In genomic region chr10:406976-407375, GRCh38 we compare ENCODE assay signal across 25 cellular contexts.
"Had no signal": no experiment of that assay in that cellular context is flagged by ENCODE, and none has a peak within 500 bp of the region (broad histone marks: within the 10 kb centered on the region; RNA-seq: fewer than 3 reads in every experiment).

No MANE protein-coding gene starts in this region.

- H3K36me3 ChIP-seq: prostate gland, uterus had no signal

- H3K9me3 Mint-ChIP-seq: immature natural killer cell; natural killer cell treated with Interleukin-12 subunit alpha and Interleukin-12 subunit beta and Interleukin-15 and Interleukin-18, amount 100 ng/mL, for 72 hours; stimulated activated effector memory CD8-positive, alpha-beta T cell treated with anti-CD3 and anti-CD28 coated beads, Interleukin-12 subunit alpha, Interleukin-12 subunit beta, amount 100 ng/mL, for 72 hours; stimulated activated naive CD8-positive, alpha-beta T cell treated with anti-CD3 and anti-CD28 coated beads, Interleukin-15, Interleukin-2, amounts not matched to agents 100 ng/mL and 50 ng/mL, for 24 hours; type B pancreatic cell had no signal

- H3K4me1 ChIP-seq: pancreas, prostate gland, spleen, suprapubic skin, tibial artery, uterus had no signal

- H3K27ac Mint-ChIP-seq: immature natural killer cell; natural killer cell treated with Interleukin-12 subunit alpha and Interleukin-12 subunit beta and Interleukin-15 and Interleukin-18, amount 100 ng/mL, for 72 hours; stimulated activated effector memory CD8-positive, alpha-beta T cell treated with anti-CD3 and anti-CD28 coated beads, Interleukin-12 subunit alpha, Interleukin-12 subunit beta, amount 100 ng/mL, for 72 hours; stimulated activated naive CD8-positive, alpha-beta T cell treated with anti-CD3 and anti-CD28 coated beads, Interleukin-15, Interleukin-2, amounts not matched to agents 100 ng/mL and 50 ng/mL, for 24 hours; type B pancreatic cell had no signal

- ATAC-seq: mucosa of descending colon; naive thymus-derived CD4-positive, alpha-beta T cell; natural killer cell treated with Interleukin-12 subunit alpha and Interleukin-12 subunit beta and Interleukin-15 and Interleukin-18, amount 100 ng/mL, for 72 hours; pancreas; right cardiac atrium; sciatic nerve; stimulated activated effector memory CD8-positive, alpha-beta T cell treated with anti-CD3 and anti-CD28 coated beads, Interleukin-12 subunit alpha, Interleukin-12 subunit beta, amount 100 ng/mL, for 72 hours had no signal

- H3K36me3 Mint-ChIP-seq: natural killer cell treated with Interleukin-12 subunit alpha and Interleukin-12 subunit beta and Interleukin-15 and Interleukin-18, amount 100 ng/mL, for 72 hours had no signal

- DNase-seq: hypothalamus; immature natural killer cell; left ventricle myocardium inferior; midbrain; mucosa of descending colon; naive thymus-derived CD4-positive, alpha-beta T cell; nucleus accumbens; pancreas; retina; right cardiac atrium; spleen; stimulated activated CD4-positive, alpha-beta T cell treated with anti-CD3 and anti-CD28 coated beads, Interleukin-4, amount 100 ng/mL, for 24 hours; stimulated activated naive CD4-positive, alpha-beta T cell; tibial artery; uterus had no signal

- H3K27me3 ChIP-seq: pancreas, spleen, suprapubic skin, tibial artery, uterus had no signal

- H3K4me3 Mint-ChIP-seq: immature natural killer cell; naive thymus-derived CD4-positive, alpha-beta T cell; natural killer cell treated with Interleukin-12 subunit alpha and Interleukin-12 subunit beta and Interleukin-15 and Interleukin-18, amount 100 ng/mL, for 72 hours; stimulated activated effector memory CD8-positive, alpha-beta T cell treated with anti-CD3 and anti-CD28 coated beads, Interleukin-12 subunit alpha, Interleukin-12 subunit beta, amount 100 ng/mL, for 72 hours; stimulated activated naive CD8-positive, alpha-beta T cell treated with anti-CD3 and anti-CD28 coated beads, Interleukin-15, Interleukin-2, amounts not matched to agents 100 ng/mL and 50 ng/mL, for 24 hours; type B pancreatic cell had no signal

- H3K27me3 Mint-ChIP-seq: stimulated activated naive CD8-positive, alpha-beta T cell treated with anti-CD3 and anti-CD28 coated beads, Interleukin-15, Interleukin-2, amounts not matched to agents 100 ng/mL and 50 ng/mL, for 24 hours; type B pancreatic cell had no signal

- H3K9me3 ChIP-seq: left ventricle myocardium inferior, mucosa of descending colon, pancreas, prostate gland, spleen, suprapubic skin, thoracic aorta, tibial artery, uterus had no signal

- H3K27ac ChIP-seq: left ventricle myocardium inferior, pancreas, prostate gland, skin epidermis, spleen, suprapubic skin, thoracic aorta, tibial artery, uterus had no signal

- H3K4me3 ChIP-seq: left ventricle myocardium inferior, lung, mucosa of descending colon, pancreas, prostate gland, skin epidermis, spleen, suprapubic skin, thoracic aorta, tibial artery, uterus had no signal

- H3K4me1 Mint-ChIP-seq: immature natural killer cell; stimulated activated effector memory CD8-positive, alpha-beta T cell treated with anti-CD3 and anti-CD28 coated beads, Interleukin-12 subunit alpha, Interleukin-12 subunit beta, amount 100 ng/mL, for 72 hours had no signal
